15 cellular contexts compared by ENCODE assay signal in genomic region chr2:58101500-58101899, GRCh38.
"Had no signal": no experiment of that assay in that cellular context is flagged by ENCODE, and none has a peak within 500 bp of the region (broad histone marks: within the 10 kb centered on the region; RNA-seq: fewer than 3 reads in every experiment).

No MANE protein-coding gene starts in this region.

- H3K27me3 ChIP-seq: adrenal gland, brain microvascular endothelial cell, hepatocyte, neutrophil, SJCRH30, transverse colon had no signal

- H3K27ac ChIP-seq: adrenal gland, brain microvascular endothelial cell, hepatocyte, left ventricle myocardium inferior, neutrophil, parathyroid adenoma, SJCRH30, transverse colon had no signal

- FAIRE-seq: keratinocyte had no signal

- H3K27me3 Mint-ChIP-seq: activated T-cell treated with anti-CD3 and anti-CD28 coated beads, Interleukin-2, amount 50 U/mL, for 24 hours; memory B cell; naive thymus-derived CD8-positive, alpha-beta T cell had no signal

- ATAC-seq: naive thymus-derived CD8-positive, alpha-beta T cell; stimulated activated naive CD8-positive, alpha-beta T cell treated with anti-CD3 and anti-CD28 coated beads, Interleukin-15, Interleukin-2, amounts not matched to agents 100 U/mL and 50 U/mL, for 24 hours had no signal

- H3K9me3 ChIP-seq: adrenal gland, left ventricle myocardium inferior, neutrophil, SJCRH30, transverse colon had no signal

- DNase-seq: activated naive CD4-positive, alpha-beta T cell treated with anti-CD3 and anti-CD28 coated beads, Interleukin-2, amount 50 U/mL, for 16 hours; activated T-cell treated with anti-CD3 and anti-CD28 coated beads, Interleukin-2, amount 50 U/mL, for 24 hours; adrenal gland; brain microvascular endothelial cell; left ventricle myocardium inferior; naive thymus-derived CD8-positive, alpha-beta T cell; SJCRH30; stimulated activated CD4-positive, alpha-beta T cell treated with anti-CD3 and anti-CD28 coated beads, Interleukin-15, amount 100 ng/mL, for 24 hours; stimulated activated naive CD8-positive, alpha-beta T cell treated with anti-CD3 and anti-CD28 coated beads, Interleukin-15, Interleukin-2, amounts not matched to agents 100 U/mL and 50 U/mL, for 24 hours; transverse colon had no signal

- H3K27ac Mint-ChIP-seq: activated T-cell treated with anti-CD3 and anti-CD28 coated beads, Interleukin-2, amount 50 U/mL, for 24 hours; memory B cell; naive thymus-derived CD8-positive, alpha-beta T cell had no signal

- H3K4me1 ChIP-seq: left ventricle myocardium inferior, SJCRH30, transverse colon had no signal

- H3K4me3 Mint-ChIP-seq: activated T-cell treated with anti-CD3 and anti-CD28 coated beads, Interleukin-2, amount 50 U/mL, for 24 hours; memory B cell; naive thymus-derived CD8-positive, alpha-beta T cell had no signal

- H3K4me3 ChIP-seq: hepatocyte, left ventricle myocardium inferior, SJCRH30, transverse colon had no signal

- H3K9me3 Mint-ChIP-seq: activated T-cell treated with anti-CD3 and anti-CD28 coated beads, Interleukin-2, amount 50 U/mL, for 24 hours; memory B cell had no signal

- H3K36me3 ChIP-seq: adrenal gland, brain microvascular endothelial cell, left ventricle myocardium inferior, neutrophil, transverse colon had no signal
